Comparison of ENCODE assay signal across 10 cellular contexts in genomic region chr7:143385891-143386781, GRCh38. TPM values are rescaled to one million over a fixed set of nuclear protein-coding genes. Genes with fewer than 3 reads are reported as not detected.
DNase-seq lines count a peak whose midpoint lies in the region; ATAC-seq, FAIRE-seq and TF ChIP-seq lines count a peak whose summit lies in the region.
"Had no signal": no experiment of that assay in that cellular context is flagged by ENCODE, and none has a peak within 500 bp of the region (broad histone marks: within the 10 kb centered on the region; RNA-seq: fewer than 3 reads in every experiment).

No MANE protein-coding gene starts in this region.

- H2AFZ ChIP-seq in HepG2 (ENCODE audit: low read length): no peak overlapping the region

- H3K4me2 ChIP-seq in HepG2 (ENCODE audit: low read depth, low read length): no peak overlapping the region

- no peaks in the 10 kb centered on the region for H3K9me3 ChIP-seq in HepG2 (ENCODE audit: low read length)
- H3K9me3 ChIP-seq: heart left ventricle had no signal

- H3K9ac ChIP-seq in HepG2 (ENCODE audit: insufficient read depth, low read depth, low read length): no peak overlapping the region

- TF ChIP-seq EP300 in HepG2 (IDR thresholded peaks at IDR 0.05; ENCODE audit: low read depth in 2 of 2, low read length in 2 of 2): no peak
- TF ChIP-seq EP300 in HepG2 (CRISPR knock-in tag; IDR thresholded peaks at IDR 0.05; ENCODE audit: borderline replicate concordance): no peak

- peaks cover 25% of the 10 kb centered on the region for H3K36me3 Mint-ChIP-seq in activated T-helper 2 cell treated with anti-CD3 and anti-CD28 coated beads, Interferon-gamma antibody, Interleukin-2, Interleukin-4, amounts not matched to agents 10 μg/mL and 5 μg/mL and 100 μg/mL, durations not matched to agents 14 hours and 24 hours and 36 hours (ENCODE audit: low read depth)
- peaks cover 10% of the 10 kb centered on the region for H3K36me3 Mint-ChIP-seq in progenitor cell of endocrine pancreas (ENCODE audit: insufficient read depth)

- FAIRE-seq in HepG2 (lab: Jason Lieb, UNC): no peak
- FAIRE-seq: G401.6 had no signal

- no peaks in the 10 kb centered on the region for H3K9me3 Mint-ChIP-seq in activated T-helper 2 cell treated with anti-CD3 and anti-CD28 coated beads, Interferon-gamma antibody, Interleukin-2, Interleukin-4, amounts not matched to agents 10 μg/mL and 5 μg/mL and 100 μg/mL, durations not matched to agents 14 hours and 24 hours and 36 hours
- no peaks in the 10 kb centered on the region for H3K9me3 Mint-ChIP-seq in progenitor cell of endocrine pancreas (ENCODE audit: low read depth)

- H3K27me3 Mint-ChIP-seq in activated T-helper 2 cell treated with anti-CD3 and anti-CD28 coated beads, Interferon-gamma antibody, Interleukin-2, Interleukin-4, amounts not matched to agents 10 μg/mL and 5 μg/mL and 100 μg/mL, durations not matched to agents 14 hours and 24 hours and 36 hours (ENCODE audit: low read depth): no peaks in the 10 kb centered on the region
- no peaks in the 10 kb centered on the region for H3K27me3 Mint-ChIP-seq in progenitor cell of endocrine pancreas

- TF ChIP-seq CTCF in HepG2 (CRISPR knock-in tag; IDR thresholded peaks at IDR 0.05) (no peak), progenitor cell of endocrine pancreas (IDR thresholded peaks at IDR 0.05; ENCODE audit: unreplicated experiment) (no peak)

- no peak overlapping the region for H3K27ac Mint-ChIP-seq in activated T-helper 2 cell treated with anti-CD3 and anti-CD28 coated beads, Interferon-gamma antibody, Interleukin-2, Interleukin-4, amounts not matched to agents 10 μg/mL and 5 μg/mL and 100 μg/mL, durations not matched to agents 14 hours and 24 hours and 36 hours
- H3K27ac Mint-ChIP-seq in progenitor cell of endocrine pancreas: no peak overlapping the region

- intact Hi-C loops in Right ventricle myocardium inferior (cut with DNase I) (no loop called here), cardiac septum (cut with DNase I) (loop anchor here (10.0 kb wide), 1 partner anchor 519 kb away; the partner anchor contains the start of gene TCAF1), HepG2 (cut with micrococcal nuclease; ENCODE audit: unreplicated experiment) (no loop called here)
- intact Hi-C loops in activated T-helper 2 cell treated with anti-CD3 and anti-CD28 coated beads, Interferon-gamma antibody, Interleukin-2, Interleukin-4, amounts not matched to agents 10 μg/mL and 5 μg/mL and 100 μg/mL, durations not matched to agents 14 hours and 24 hours and 36 hours (cut with micrococcal nuclease): loop anchor here (2.0 kb wide), 1 partner anchor 21 kb away; no protein-coding TSS in a partner anchor

- no peak overlapping the region for H3K4me3 Mint-ChIP-seq in activated T-helper 2 cell treated with anti-CD3 and anti-CD28 coated beads, Interferon-gamma antibody, Interleukin-2, Interleukin-4, amounts not matched to agents 10 μg/mL and 5 μg/mL and 100 μg/mL, durations not matched to agents 14 hours and 24 hours and 36 hours (ENCODE audit: low read depth)
- no peak overlapping the region for H3K4me3 Mint-ChIP-seq in progenitor cell of endocrine pancreas (ENCODE audit: low read depth)

- in situ Hi-C loops in HepG2 (cut with HindIII; ENCODE audit: extremely low pct_ligation_motif_present, low pct_unique_long_range_greater_than_20kb): loop anchor here (25.0 kb wide), 1 partner anchor 526 kb away; the partner anchor contains the start of gene TCAF1

- H3K27me3 ChIP-seq in HepG2 (ENCODE audit: control insufficient read depth in 1 of 2, insufficient read depth in 2 of 2, low read length in 2 of 2): no peaks in the 10 kb centered on the region
- H3K27me3 ChIP-seq: heart left ventricle had no signal

- no peak overlapping the region for H3K27ac ChIP-seq in HepG2 (ENCODE audit: extremely low read length, insufficient read depth, low read length)

- no peak for TF ChIP-seq POLR2A in HepG2 (IDR thresholded peaks at IDR 0.05; ENCODE audit: insufficient read depth in 1 of 2, low read depth in 2 of 2, low read length in 2 of 2)

- peaks cover 12% of the 10 kb centered on the region for H3K79me2 ChIP-seq in HepG2 (ENCODE audit: insufficient read depth, low read length)

- DNase-seq in Right ventricle myocardium inferior (ENCODE audit: missing footprints) (peak; percentile 72), cardiac septum (ENCODE audit: low spot score) (no peak), HepG2 (ENCODE audit: low spot score) (no peak), OCI-M1 (lab: John Stamatoyannopoulos, UW) (no peak), progenitor cell of endocrine pancreas (ENCODE audit: low spot score, unreplicated experiment) (no peak), HuH-7 (ENCODE audit: low spot score) (no peak)
- peak; percentile 40 for DNase-seq in activated T-helper 2 cell treated with anti-CD3 and anti-CD28 coated beads, Interferon-gamma antibody, Interleukin-2, Interleukin-4, amounts not matched to agents 10 μg/mL and 5 μg/mL and 100 μg/mL, durations not matched to agents 14 hours and 24 hours and 36 hours (ENCODE audit: low spot score)
- no peak for DNase-seq in stimulated activated CD4-positive, alpha-beta T cell treated with anti-CD3 and anti-CD28 coated beads, Interleukin-12 subunit alpha, Interleukin-12 subunit beta, amount 100 ng/mL, for 4 hours

- H4K20me1 ChIP-seq in HepG2 (ENCODE audit: insufficient read depth, low read length): peaks cover 9% of the 10 kb centered on the region; the same call in 1 of the 2 replicates

- TF ChIP-seq RAD21 in HepG2 (CRISPR knock-in tag; IDR thresholded peaks at IDR 0.05): no peak

- peaks cover 8 to 26% of the 10 kb centered on the region in 2 experiments for H3K36me3 ChIP-seq in HepG2 (replicated peaks in 1 of 2; ENCODE audit: control insufficient read depth in 1 of 2, insufficient read depth in 2 of 2, low read length in 2 of 2)

- H3K4me3 ChIP-seq in HepG2 (replicated peaks in 1 of 3; ENCODE audit: insufficient read depth in 1 of 3, low read depth in 2 of 3, low read length in 3 of 3): no peak overlapping the region

- H3K4me1 Mint-ChIP-seq in activated T-helper 2 cell treated with anti-CD3 and anti-CD28 coated beads, Interferon-gamma antibody, Interleukin-2, Interleukin-4, amounts not matched to agents 10 μg/mL and 5 μg/mL and 100 μg/mL, durations not matched to agents 14 hours and 24 hours and 36 hours (ENCODE audit: low read depth): peaks cover 19% of the 10 kb centered on the region
- peaks cover 6% of the 10 kb centered on the region for H3K4me1 Mint-ChIP-seq in progenitor cell of endocrine pancreas (ENCODE audit: low read depth)

- peaks cover 60% of the 10 kb centered on the region for H3K4me1 ChIP-seq in HepG2 (ENCODE audit: insufficient read depth, low read length)

- WGBS in HepG2 (ENCODE audit: low lambda C conversion rate): 84% methylated on average over 19 of the region's 19 CpGs

- POLR2A ChIA-PET in HepG2 (lab: Yijun Ruan, JAX): no interaction called here

- ATAC-seq in Right ventricle myocardium inferior (no peak), HepG2 (no peak)

- no TSS peak for BruUV-seq in HepG2 (replicated peaks; lab: Mats Ljungman, UMichigan)

- CTCF ChIA-PET in HepG2 (lab: Yijun Ruan, JAX; ENCODE audit: low intra/inter-chr PET ratio, low total read pairs): no interaction called here

RNA-seq across cellular contexts. Expression of gene ZYX, which starts 5.0 kb away (rescaled TPM):
- 75.9 TPM for total RNA-seq in Right ventricle myocardium inferior
- total RNA-seq in cardiac septum: 126 TPM
- 114 and 115 TPM in 2 replicates for total RNA-seq in activated T-helper 2 cell treated with anti-CD3 and anti-CD28 coated beads, Interferon-gamma antibody, Interleukin-2, Interleukin-4, amounts not matched to agents 10 μg/mL and 5 μg/mL and 100 μg/mL, durations not matched to agents 14 hours and 24 hours and 36 hours
- 13.1 and 13.7 TPM in 2 replicates for total RNA-seq in HepG2 (2016; rRNA removed; fragmentation: Illumina TruSeq; extraction: Trizol)
- 4.5 and 5.0 TPM in 2 replicates for total RNA-seq in HepG2 (2016; cell fraction: cytosol; rRNA removed; fragmentation: Illumina TruSeq; extraction: Trizol; ENCODE audit: low read depth)
- 13.1 and 14.8 TPM in 2 replicates for total RNA-seq in HepG2 (2016; cell fraction: insoluble cytoplasmic fraction; rRNA removed; fragmentation: Illumina TruSeq; extraction: Trizol)
- total RNA-seq in HepG2 (2016; cell fraction: membrane; rRNA removed; fragmentation: Illumina TruSeq; extraction: Trizol): 14.4 and 16.8 TPM in 2 replicates
- total RNA-seq in HepG2 (2016; cell fraction: nucleus; rRNA removed; fragmentation: Illumina TruSeq; extraction: Trizol): 17.7 and 17.8 TPM in 2 replicates
- 9.9 and 10.5 TPM in 2 replicates for polyA plus RNA-seq in HepG2 (2011; rRNA removed)
- 5.3 and 6.8 TPM in 2 replicates for polyA plus RNA-seq in HepG2 (2011; cell fraction: cytosol; rRNA removed)
- 39.4 and 48.1 TPM in 2 replicates for polyA plus RNA-seq in HepG2 (2011; cell fraction: nucleus; rRNA removed)
- 28.9 and 45.1 TPM in 2 replicates for polyA plus RNA-seq in HepG2 (2012)
- 21.1 and 21.6 TPM in 2 replicates for polyA plus RNA-seq in HepG2 (2016; cell fraction: cytosol; fragmentation: Illumina TruSeq; extraction: Trizol; ENCODE audit: low read depth)
- 42.5 and 68.7 TPM in 2 replicates for polyA plus RNA-seq in HepG2 (2016; cell fraction: insoluble cytoplasmic fraction; fragmentation: Illumina TruSeq; extraction: Trizol; ENCODE audit: low read depth)
- polyA plus RNA-seq in HepG2 (2016; cell fraction: membrane; fragmentation: Illumina TruSeq; extraction: Trizol; ENCODE audit: low read depth): 38.4 and 41.1 TPM in 2 replicates
- 65.4 and 70.0 TPM in 2 replicates for polyA plus RNA-seq in HepG2 (2016; cell fraction: nucleus; fragmentation: Illumina TruSeq; extraction: Trizol; ENCODE audit: insufficient read depth, low read depth)
- 21.6 and 35.6 TPM in 2 replicates for polyA minus RNA-seq in HepG2 (2011; rRNA and poly(A)+ RNA removed; ENCODE audit: low replicate concordance)
- polyA minus RNA-seq in HepG2 (2011; cell fraction: cytosol; rRNA and poly(A)+ RNA removed): 17.9 and 21.7 TPM in 2 replicates
- polyA minus RNA-seq in HepG2 (2011; cell fraction: nucleus; rRNA and poly(A)+ RNA removed): 22.5 and 32.2 TPM in 2 replicates
- total RNA-seq in progenitor cell of endocrine pancreas: 65.4 and 69.0 TPM in 2 replicates

RNA-seq across cellular contexts. Expression of gene EPHA1, which starts 22.5 kb away (rescaled TPM):
- total RNA-seq in Right ventricle myocardium inferior (not detected), cardiac septum (not detected), HepG2 (2016; rRNA removed; fragmentation: Illumina TruSeq; extraction: Trizol) (7.7 and 17.1 TPM in 2 replicates), progenitor cell of endocrine pancreas (54.4 and 56.3 TPM in 2 replicates)
- 0.07 and 0.34 TPM in 2 replicates for total RNA-seq in activated T-helper 2 cell treated with anti-CD3 and anti-CD28 coated beads, Interferon-gamma antibody, Interleukin-2, Interleukin-4, amounts not matched to agents 10 μg/mL and 5 μg/mL and 100 μg/mL, durations not matched to agents 14 hours and 24 hours and 36 hours
- 2.7 and 3.2 TPM in 2 replicates for total RNA-seq in HepG2 (2016; cell fraction: cytosol; rRNA removed; fragmentation: Illumina TruSeq; extraction: Trizol; ENCODE audit: low read depth)
- total RNA-seq in HepG2 (2016; cell fraction: insoluble cytoplasmic fraction; rRNA removed; fragmentation: Illumina TruSeq; extraction: Trizol): 7.0 and 14.9 TPM in 2 replicates
- total RNA-seq in HepG2 (2016; cell fraction: membrane; rRNA removed; fragmentation: Illumina TruSeq; extraction: Trizol): 5.7 and 6.3 TPM in 2 replicates
- total RNA-seq in HepG2 (2016; cell fraction: nucleus; rRNA removed; fragmentation: Illumina TruSeq; extraction: Trizol): 14.0 and 17.5 TPM in 2 replicates
- polyA plus RNA-seq in HepG2 (2011; rRNA removed): 4.6 and 8.1 TPM in 2 replicates
- 4.3 and 5.5 TPM in 2 replicates for polyA plus RNA-seq in HepG2 (2011; cell fraction: cytosol; rRNA removed)
- 9.8 and 14.1 TPM in 2 replicates for polyA plus RNA-seq in HepG2 (2011; cell fraction: nucleus; rRNA removed)
- 4.8 and 5.8 TPM in 2 replicates for polyA plus RNA-seq in HepG2 (2012)
- polyA plus RNA-seq in HepG2 (2016; cell fraction: cytosol; fragmentation: Illumina TruSeq; extraction: Trizol; ENCODE audit: low read depth): 1.9 and 2.5 TPM in 2 replicates
- 4.8 and 8.3 TPM in 2 replicates for polyA plus RNA-seq in HepG2 (2016; cell fraction: insoluble cytoplasmic fraction; fragmentation: Illumina TruSeq; extraction: Trizol; ENCODE audit: low read depth)
- 2.9 and 3.6 TPM in 2 replicates for polyA plus RNA-seq in HepG2 (2016; cell fraction: membrane; fragmentation: Illumina TruSeq; extraction: Trizol; ENCODE audit: low read depth)
- 17.9 and 25.7 TPM in 2 replicates for polyA plus RNA-seq in HepG2 (2016; cell fraction: nucleus; fragmentation: Illumina TruSeq; extraction: Trizol; ENCODE audit: insufficient read depth, low read depth)
- 0.07 and 13.9 TPM in 2 replicates for polyA minus RNA-seq in HepG2 (2011; rRNA and poly(A)+ RNA removed; ENCODE audit: low replicate concordance)
- polyA minus RNA-seq in HepG2 (2011; cell fraction: cytosol; rRNA and poly(A)+ RNA removed): 4.2 and 4.4 TPM in 2 replicates
- 8.0 and 8.8 TPM in 2 replicates for polyA minus RNA-seq in HepG2 (2011; cell fraction: nucleus; rRNA and poly(A)+ RNA removed)

RNA-seq across cellular contexts. Expression of gene FAM131B, which starts 23.6 kb away (rescaled TPM):
- total RNA-seq in Right ventricle myocardium inferior: 0.73 TPM
- total RNA-seq in cardiac septum: 0.19 TPM
- 1.3 and 2.0 TPM in 2 replicates for total RNA-seq in activated T-helper 2 cell treated with anti-CD3 and anti-CD28 coated beads, Interferon-gamma antibody, Interleukin-2, Interleukin-4, amounts not matched to agents 10 μg/mL and 5 μg/mL and 100 μg/mL, durations not matched to agents 14 hours and 24 hours and 36 hours
- total RNA-seq in HepG2 (2016; rRNA removed; fragmentation: Illumina TruSeq; extraction: Trizol): 0.07 TPM in 1 of 2 replicates, not detected in the other
- total RNA-seq in HepG2 (2016; cell fraction: cytosol; rRNA removed; fragmentation: Illumina TruSeq; extraction: Trizol; ENCODE audit: low read depth): not detected in 2 replicates
- total RNA-seq in HepG2 (2016; cell fraction: insoluble cytoplasmic fraction; rRNA removed; fragmentation: Illumina TruSeq; extraction: Trizol): 0.15 TPM in 1 of 2 replicates, not detected in the other
- total RNA-seq in HepG2 (2016; cell fraction: membrane; rRNA removed; fragmentation: Illumina TruSeq; extraction: Trizol): not detected in 2 replicates
- not detected in 2 replicates for total RNA-seq in HepG2 (2016; cell fraction: nucleus; rRNA removed; fragmentation: Illumina TruSeq; extraction: Trizol)
- polyA plus RNA-seq in HepG2 (2011; rRNA removed): not detected in 2 replicates
- not detected in 2 replicates for polyA plus RNA-seq in HepG2 (2011; cell fraction: cytosol; rRNA removed)
- polyA plus RNA-seq in HepG2 (2011; cell fraction: nucleus; rRNA removed): not detected in 2 replicates
- polyA plus RNA-seq in HepG2 (2012): not detected in 2 replicates
- not detected in 2 replicates for polyA plus RNA-seq in HepG2 (2016; cell fraction: cytosol; fragmentation: Illumina TruSeq; extraction: Trizol; ENCODE audit: low read depth)
- polyA plus RNA-seq in HepG2 (2016; cell fraction: insoluble cytoplasmic fraction; fragmentation: Illumina TruSeq; extraction: Trizol; ENCODE audit: low read depth): not detected in 2 replicates
- not detected in 2 replicates for polyA plus RNA-seq in HepG2 (2016; cell fraction: membrane; fragmentation: Illumina TruSeq; extraction: Trizol; ENCODE audit: low read depth)
- polyA plus RNA-seq in HepG2 (2016; cell fraction: nucleus; fragmentation: Illumina TruSeq; extraction: Trizol; ENCODE audit: insufficient read depth, low read depth): not detected in 2 replicates
- 0.54 TPM in 1 of 2 replicates, not detected in the other for polyA minus RNA-seq in HepG2 (2011; rRNA and poly(A)+ RNA removed; ENCODE audit: low replicate concordance)
- polyA minus RNA-seq in HepG2 (2011; cell fraction: cytosol; rRNA and poly(A)+ RNA removed): not detected in 2 replicates
- polyA minus RNA-seq in HepG2 (2011; cell fraction: nucleus; rRNA and poly(A)+ RNA removed): not detected in 2 replicates
- 2.3 and 3.7 TPM in 2 replicates for total RNA-seq in progenitor cell of endocrine pancreas

RNA-seq across cellular contexts. Expression of gene TAS2R60, which starts 57.1 kb away (rescaled TPM):
- total RNA-seq in Right ventricle myocardium inferior (not detected), cardiac septum (not detected), HepG2 (2016; rRNA removed; fragmentation: Illumina TruSeq; extraction: Trizol) (not detected in 2 replicates), progenitor cell of endocrine pancreas (not detected in 2 replicates)
- not detected in 2 replicates for total RNA-seq in activated T-helper 2 cell treated with anti-CD3 and anti-CD28 coated beads, Interferon-gamma antibody, Interleukin-2, Interleukin-4, amounts not matched to agents 10 μg/mL and 5 μg/mL and 100 μg/mL, durations not matched to agents 14 hours and 24 hours and 36 hours
- total RNA-seq in HepG2 (2016; cell fraction: cytosol; rRNA removed; fragmentation: Illumina TruSeq; extraction: Trizol; ENCODE audit: low read depth): not detected in 2 replicates
- not detected in 2 replicates for total RNA-seq in HepG2 (2016; cell fraction: insoluble cytoplasmic fraction; rRNA removed; fragmentation: Illumina TruSeq; extraction: Trizol)
- not detected in 2 replicates for total RNA-seq in HepG2 (2016; cell fraction: membrane; rRNA removed; fragmentation: Illumina TruSeq; extraction: Trizol)
- total RNA-seq in HepG2 (2016; cell fraction: nucleus; rRNA removed; fragmentation: Illumina TruSeq; extraction: Trizol): not detected in 2 replicates
- not detected in 2 replicates for polyA plus RNA-seq in HepG2 (2011; rRNA removed)
- not detected in 2 replicates for polyA plus RNA-seq in HepG2 (2011; cell fraction: cytosol; rRNA removed)
- polyA plus RNA-seq in HepG2 (2011; cell fraction: nucleus; rRNA removed): not detected in 2 replicates
- not detected in 2 replicates for polyA plus RNA-seq in HepG2 (2012)
- not detected in 2 replicates for polyA plus RNA-seq in HepG2 (2016; cell fraction: cytosol; fragmentation: Illumina TruSeq; extraction: Trizol; ENCODE audit: low read depth)
- polyA plus RNA-seq in HepG2 (2016; cell fraction: insoluble cytoplasmic fraction; fragmentation: Illumina TruSeq; extraction: Trizol; ENCODE audit: low read depth): not detected in 2 replicates
- polyA plus RNA-seq in HepG2 (2016; cell fraction: membrane; fragmentation: Illumina TruSeq; extraction: Trizol; ENCODE audit: low read depth): not detected in 2 replicates
- not detected in 2 replicates for polyA plus RNA-seq in HepG2 (2016; cell fraction: nucleus; fragmentation: Illumina TruSeq; extraction: Trizol; ENCODE audit: insufficient read depth, low read depth)
- polyA minus RNA-seq in HepG2 (2011; rRNA and poly(A)+ RNA removed; ENCODE audit: low replicate concordance): not detected in 2 replicates
- polyA minus RNA-seq in HepG2 (2011; cell fraction: cytosol; rRNA and poly(A)+ RNA removed): not detected in 2 replicates
- polyA minus RNA-seq in HepG2 (2011; cell fraction: nucleus; rRNA and poly(A)+ RNA removed): not detected in 2 replicates
- total RNA-seq: heart left ventricle had no signal
- polyA plus RNA-seq: heart left ventricle had no signal

Comparison
In these comparisons a context has a peak if more than half of its experiments do, and no peak if none do; other contexts are left out.
1. DNase-seq: peak in Right ventricle myocardium inferior (single experiment) and activated T-helper 2 cell treated with anti-CD3 and anti-CD28 coated beads, Interferon-gamma antibody, Interleukin-2, Interleukin-4, amounts not matched to agents 10 μg/mL and 5 μg/mL and 100 μg/mL, durations not matched to agents 14 hours and 24 hours and 36 hours (single experiment); none in cardiac septum (single experiment), HepG2 (single experiment), OCI-M1 (single experiment), progenitor cell of endocrine pancreas (single experiment), HuH-7 (single experiment) and stimulated activated CD4-positive, alpha-beta T cell treated with anti-CD3 and anti-CD28 coated beads, Interleukin-12 subunit alpha, Interleukin-12 subunit beta, amount 100 ng/mL, for 4 hours (single experiment).
2. intact Hi-C loops: an anchor here in cardiac septum (10.0 kb wide) and activated T-helper 2 cell treated with anti-CD3 and anti-CD28 coated beads, Interferon-gamma antibody, Interleukin-2, Interleukin-4, amounts not matched to agents 10 μg/mL and 5 μg/mL and 100 μg/mL, durations not matched to agents 14 hours and 24 hours and 36 hours (2.0 kb wide); none called in Right ventricle myocardium inferior and HepG2.